Comparison of ENCODE assay signal across 1 cellular context in the genomic region with DNA sequence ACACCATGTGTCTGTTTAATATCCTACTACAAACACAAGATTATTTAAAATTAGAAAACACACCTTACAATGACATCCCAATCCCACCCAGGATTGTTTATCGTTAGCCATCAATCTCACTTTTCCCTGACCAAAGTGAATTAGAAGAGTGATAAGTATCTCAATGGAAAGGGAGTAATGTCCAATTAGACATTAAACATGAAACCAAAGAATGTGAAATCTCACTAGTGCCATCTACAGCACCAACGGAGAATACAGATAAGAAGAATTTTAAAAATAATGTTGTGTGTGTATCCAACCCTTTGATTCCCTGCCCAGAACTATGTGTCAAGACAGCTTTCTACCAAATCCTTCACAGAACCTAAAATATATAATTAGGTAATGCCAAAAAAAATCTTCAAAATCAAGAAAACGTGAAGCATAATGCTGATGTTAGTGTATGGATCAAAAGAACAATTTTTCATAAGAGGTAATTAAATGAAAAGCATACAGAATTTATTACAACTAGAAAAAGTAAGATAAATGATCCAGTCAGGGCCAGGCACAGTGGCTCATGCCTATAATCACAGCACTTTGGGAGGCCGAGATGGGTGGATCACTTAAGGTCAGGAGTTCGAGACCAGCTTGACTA.
TF ChIP-seq lines count a peak whose summit lies in the region.

No MANE protein-coding gene starts in this region.

TF ChIP-seq in GM23338, 12 proteins besides CTCF, POLR2A, EP300 and RAD21 (continued from another document):
- TF ChIP-seq, protein P1, sequence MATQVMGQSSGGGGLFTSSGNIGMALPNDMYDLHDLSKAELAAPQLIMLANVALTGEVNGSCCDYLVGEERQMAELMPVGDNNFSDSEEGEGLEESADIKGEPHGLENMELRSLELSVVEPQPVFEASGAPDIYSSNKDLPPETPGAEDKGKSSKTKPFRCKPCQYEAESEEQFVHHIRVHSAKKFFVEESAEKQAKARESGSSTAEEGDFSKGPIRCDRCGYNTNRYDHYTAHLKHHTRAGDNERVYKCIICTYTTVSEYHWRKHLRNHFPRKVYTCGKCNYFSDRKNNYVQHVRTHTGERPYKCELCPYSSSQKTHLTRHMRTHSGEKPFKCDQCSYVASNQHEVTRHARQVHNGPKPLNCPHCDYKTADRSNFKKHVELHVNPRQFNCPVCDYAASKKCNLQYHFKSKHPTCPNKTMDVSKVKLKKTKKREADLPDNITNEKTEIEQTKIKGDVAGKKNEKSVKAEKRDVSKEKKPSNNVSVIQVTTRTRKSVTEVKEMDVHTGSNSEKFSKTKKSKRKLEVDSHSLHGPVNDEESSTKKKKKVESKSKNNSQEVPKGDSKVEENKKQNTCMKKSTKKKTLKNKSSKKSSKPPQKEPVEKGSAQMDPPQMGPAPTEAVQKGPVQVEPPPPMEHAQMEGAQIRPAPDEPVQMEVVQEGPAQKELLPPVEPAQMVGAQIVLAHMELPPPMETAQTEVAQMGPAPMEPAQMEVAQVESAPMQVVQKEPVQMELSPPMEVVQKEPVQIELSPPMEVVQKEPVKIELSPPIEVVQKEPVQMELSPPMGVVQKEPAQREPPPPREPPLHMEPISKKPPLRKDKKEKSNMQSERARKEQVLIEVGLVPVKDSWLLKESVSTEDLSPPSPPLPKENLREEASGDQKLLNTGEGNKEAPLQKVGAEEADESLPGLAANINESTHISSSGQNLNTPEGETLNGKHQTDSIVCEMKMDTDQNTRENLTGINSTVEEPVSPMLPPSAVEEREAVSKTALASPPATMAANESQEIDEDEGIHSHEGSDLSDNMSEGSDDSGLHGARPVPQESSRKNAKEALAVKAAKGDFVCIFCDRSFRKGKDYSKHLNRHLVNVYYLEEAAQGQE (IDR thresholded peaks at IDR 0.05; ENCODE audit: unreplicated experiment) = no peak
- TF ChIP-seq, protein P2, sequence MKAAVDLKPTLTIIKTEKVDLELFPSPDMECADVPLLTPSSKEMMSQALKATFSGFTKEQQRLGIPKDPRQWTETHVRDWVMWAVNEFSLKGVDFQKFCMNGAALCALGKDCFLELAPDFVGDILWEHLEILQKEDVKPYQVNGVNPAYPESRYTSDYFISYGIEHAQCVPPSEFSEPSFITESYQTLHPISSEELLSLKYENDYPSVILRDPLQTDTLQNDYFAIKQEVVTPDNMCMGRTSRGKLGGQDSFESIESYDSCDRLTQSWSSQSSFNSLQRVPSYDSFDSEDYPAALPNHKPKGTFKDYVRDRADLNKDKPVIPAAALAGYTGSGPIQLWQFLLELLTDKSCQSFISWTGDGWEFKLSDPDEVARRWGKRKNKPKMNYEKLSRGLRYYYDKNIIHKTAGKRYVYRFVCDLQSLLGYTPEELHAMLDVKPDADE (IDR thresholded peaks at IDR 0.05) = no peak
- no peak for TF ChIP-seq POLR2AphosphoS5 (IDR thresholded peaks at IDR 0.05; ENCODE audit: low read depth)
